Comparison of ENCODE assay signal across 28 cellular contexts in the genomic region with DNA sequence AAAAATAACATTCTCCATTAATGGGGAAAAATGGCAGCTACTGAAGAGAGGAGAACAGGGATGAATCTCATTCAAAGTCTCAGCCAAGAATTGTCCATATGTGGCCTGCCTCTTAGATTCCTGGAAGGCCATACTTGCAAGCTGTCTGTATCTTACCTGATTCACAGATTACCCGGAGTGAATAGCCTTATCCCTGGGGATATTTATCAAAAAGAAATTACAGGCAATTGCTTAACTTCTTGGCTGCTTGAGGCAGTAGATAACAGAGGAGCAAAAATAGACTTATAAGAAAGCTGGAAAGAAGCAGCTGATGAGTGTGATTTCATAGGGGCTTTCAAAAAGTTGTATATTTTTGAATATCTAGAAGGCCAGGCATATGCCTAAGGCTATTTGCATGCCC.
"Had no signal": no experiment of that assay in that cellular context is flagged by ENCODE, and none has a peak within 500 bp of the region (broad histone marks: within the 10 kb centered on the region; RNA-seq: fewer than 3 reads in every experiment).

No MANE protein-coding gene starts in this region.

- H3K27me3 ChIP-seq: body of pancreas, colonic mucosa, gastroesophageal sphincter had no signal

- H3K27ac ChIP-seq: body of pancreas, colonic mucosa, gastroesophageal sphincter, heart right ventricle had no signal

- ATAC-seq: activated CD4-positive, alpha-beta T cell treated with anti-CD3 and anti-CD28 coated beads for 36 hours; activated CD8-positive, alpha-beta T cell treated with anti-CD3 and anti-CD28 coated beads, Interleukin-2, amount 10 ng/mL, durations not matched to agents 7 days and 5 days; activated naive CD4-positive, alpha-beta T cell treated with anti-CD3 and anti-CD28 coated beads, Interleukin-2, amount 50 U/mL, for 72 hours; activated T-cell treated with anti-CD3 and anti-CD28 coated beads, Interleukin-2, amount 50 U/mL, for 72 hours; body of pancreas; esophagus mucosa; gastroesophageal sphincter; heart right ventricle; T-helper 17 cell had no signal

- H3K9me3 ChIP-seq: body of pancreas, colonic mucosa, gastroesophageal sphincter had no signal

- H3K36me3 ChIP-seq: colonic mucosa, gastroesophageal sphincter, heart right ventricle had no signal

- H3K4me3 ChIP-seq: body of pancreas, colonic mucosa, gastroesophageal sphincter, heart right ventricle had no signal

- DNase-seq: activated CD4-positive, alpha-beta memory T cell treated with anti-CD3 and anti-CD28 coated beads for 36 hours; activated CD4-positive, alpha-beta T cell treated with anti-CD3 and anti-CD28 coated beads for 36 hours; activated CD4-positive, alpha-beta T cell treated with anti-CD3 and anti-CD28 coated beads, Interleukin-2, amount 10 ng/mL, durations not matched to agents 24 days and 14 days; activated CD4-positive, CD25-positive, alpha-beta regulatory T cell; activated CD4-positive, CD25-positive, alpha-beta regulatory T cell treated with anti-CD3 and anti-CD28 coated beads, Interleukin-2, amount 50 U/mL, for 72 hours; activated CD8-positive, alpha-beta memory T cell treated with anti-CD3 and anti-CD28 coated beads, Interleukin-2, amount 50 U/mL, for 48 hours; activated CD8-positive, alpha-beta T cell treated with anti-CD3 and anti-CD28 coated beads, Interleukin-2, amount 10 ng/mL, durations not matched to agents 7 days and 5 days; activated gamma-delta T cell; activated naive CD4-positive, alpha-beta T cell; activated naive CD4-positive, alpha-beta T cell treated with anti-CD3 and anti-CD28 coated beads, Interleukin-2, amount 10 ng/mL, durations not matched to agents 7 days and 5 days; activated naive CD8-positive, alpha-beta T cell treated with anti-CD3 and anti-CD28 coated beads, Interleukin-2, amount 10 ng/mL, durations not matched to agents 7 days and 5 days; activated T-cell treated with anti-CD3 and anti-CD28 coated beads for 4 hours; activated T-cell treated with anti-CD3 and anti-CD28 coated beads, Interleukin-2, amount 50 U/mL, for 24 hours; activated T-cell treated with anti-CD3 and anti-CD28 coated beads, Interleukin-2, amount 50 U/mL, for 72 hours; amniotic stem cell; anterior cingulate cortex; body of pancreas; caudate nucleus; colonic mucosa; effector CD8-positive, alpha-beta T cell; foreskin melanocyte; heart right ventricle; T-helper 1 cell; T-helper 17 cell; T1000 had no signal

- H3K4me1 ChIP-seq: body of pancreas, colonic mucosa, gastroesophageal sphincter, heart right ventricle had no signal
